In genomic region chrX:19334945-19335626, GRCh38 we compare ENCODE assay signal across 8 cellular contexts. TPM values are rescaled to one million over a fixed set of nuclear protein-coding genes. Genes with fewer than 3 reads are reported as not detected.
DNase-seq lines count a peak whose midpoint lies in the region; ATAC-seq and TF ChIP-seq lines count a peak whose summit lies in the region.

No MANE protein-coding gene starts in this region.

- DNase-seq in NCI-H2227 (lab: John Stamatoyannopoulos, UW; ENCODE audit: unreplicated experiment) = peak; percentile 44
- DNase-seq in NCI-H2227 treated with DMSO at 0.1 percent for 48 hours (lab: John Stamatoyannopoulos, UW) = no peak
- peak; percentile 79 for DNase-seq in MM.1S
- DNase-seq in activated CD8-positive, alpha-beta T cell treated with anti-CD3 and anti-CD28 coated beads, Interleukin-2, amount 10 ng/mL, durations not matched to agents 7 days and 5 days = peak; percentile 40
- no peak for DNase-seq in naive B cell
- no peak for DNase-seq in hepatic stellate cell (ENCODE audit: low spot score)
- DNase-seq in LoVo (ENCODE audit: low spot score) = no peak
- DNase-seq in left ventricle myocardium superior = no peak

- H3K9me3 Mint-ChIP-seq in activated CD8-positive, alpha-beta T cell treated with anti-CD3 and anti-CD28 coated beads, Interleukin-2, amount 10 ng/mL, durations not matched to agents 7 days and 5 days (ENCODE audit: insufficient read depth) = no peaks in the 10 kb centered on the region
- H3K9me3 Mint-ChIP-seq in naive B cell = peaks cover 0 to 17% (median 3%) of the 10 kb centered on the region in 7 donors

- intact Hi-C loops in left ventricle myocardium superior (cut with micrococcal nuclease) = loop anchor here (10.0 kb wide), 1 partner anchor 940 kb away; no protein-coding TSS in a partner anchor

- no peak overlapping the region for H3K4me3 Mint-ChIP-seq in activated CD8-positive, alpha-beta T cell treated with anti-CD3 and anti-CD28 coated beads, Interleukin-2, amount 10 ng/mL, durations not matched to agents 7 days and 5 days
- no peak overlapping the region for H3K4me3 Mint-ChIP-seq in naive B cell

- H3K9ac ChIP-seq in MM.1S (ENCODE audit: low read length) = no peak overlapping the region

- POLR2A ChIA-PET in activated CD8-positive, alpha-beta T cell treated with anti-CD3 and anti-CD28 coated beads, Interleukin-2, amount 10 ng/mL, durations not matched to agents 7 days and 5 days (lab: Charles Lee) = no interaction called here

- no peaks in the 10 kb centered on the region for H3K36me3 Mint-ChIP-seq in activated CD8-positive, alpha-beta T cell treated with anti-CD3 and anti-CD28 coated beads, Interleukin-2, amount 10 ng/mL, durations not matched to agents 7 days and 5 days (ENCODE audit: low read depth)
- H3K36me3 Mint-ChIP-seq in naive B cell = peaks cover 0 to 4% of the 10 kb centered on the region in 2 donors

- peaks cover 1% of the 10 kb centered on the region for H3K4me1 Mint-ChIP-seq in activated CD8-positive, alpha-beta T cell treated with anti-CD3 and anti-CD28 coated beads, Interleukin-2, amount 10 ng/mL, durations not matched to agents 7 days and 5 days (ENCODE audit: low read depth)
- peaks cover 0 to 4% (median 0%) of the 10 kb centered on the region in 3 donors for H3K4me1 Mint-ChIP-seq in naive B cell

- H2AFZ ChIP-seq in MM.1S (ENCODE audit: low read length) = no peak overlapping the region

- no peaks in the 10 kb centered on the region for H3K36me3 ChIP-seq in MM.1S (replicated peaks; ENCODE audit: insufficient read depth, low read length)

- no peak overlapping the region for H3K4me2 ChIP-seq in MM.1S (ENCODE audit: low read depth, low read length)

- H3K9me3 ChIP-seq in MM.1S (replicated peaks; ENCODE audit: insufficient read depth, low read length) = no peaks in the 10 kb centered on the region

- H3F3A ChIP-seq in MM.1S (ENCODE audit: insufficient read depth, low read length) = no peaks in the 10 kb centered on the region

- no peaks in the 10 kb centered on the region for H3K27me3 Mint-ChIP-seq in activated CD8-positive, alpha-beta T cell treated with anti-CD3 and anti-CD28 coated beads, Interleukin-2, amount 10 ng/mL, durations not matched to agents 7 days and 5 days (ENCODE audit: low read depth)
- peaks cover 4 to 7% (median 6%) of the 10 kb centered on the region in 3 donors for H3K27me3 Mint-ChIP-seq in naive B cell

- TF ChIP-seq CTCF in MM.1S (IDR thresholded peaks at IDR 0.05; ENCODE audit: low read length) = peak; percentile 82

- CTCF ChIA-PET in activated CD8-positive, alpha-beta T cell treated with anti-CD3 and anti-CD28 coated beads, Interleukin-2, amount 10 ng/mL, durations not matched to agents 7 days and 5 days (lab: Charles Lee) = interaction anchor here (1.0 to 2.7 kb wide), 3 partner anchors 19 to 945 kb away, joined by 3 to 7 read pairs (median 3); no protein-coding TSS in a partner anchor

- no peaks in the 10 kb centered on the region for H3K4me1 ChIP-seq in MM.1S (ENCODE audit: low read length)

- no peak overlapping the region for H3K27ac ChIP-seq in MM.1S (ENCODE audit: low read length)

- no peaks in the 10 kb centered on the region for H3K27me3 ChIP-seq in MM.1S (replicated peaks; ENCODE audit: insufficient read depth, low read length)

- no peaks in the 10 kb centered on the region for H3K9me2 ChIP-seq in MM.1S (replicated peaks; ENCODE audit: insufficient read depth, low read length)

- ATAC-seq in activated CD8-positive, alpha-beta T cell treated with anti-CD3 and anti-CD28 coated beads, Interleukin-2, amount 10 ng/mL, durations not matched to agents 7 days and 5 days = no peak
- ATAC-seq in naive B cell (ENCODE audit: low read depth in 2 of 2) (peak; percentile 21 to 27), left ventricle myocardium superior (no peak)

- no peak overlapping the region for H3K27ac Mint-ChIP-seq in activated CD8-positive, alpha-beta T cell treated with anti-CD3 and anti-CD28 coated beads, Interleukin-2, amount 10 ng/mL, durations not matched to agents 7 days and 5 days
- H3K27ac Mint-ChIP-seq in naive B cell = peak overlapping the region in 1 of 6 donors; percentile 64

- no peak overlapping the region for H3K4me3 ChIP-seq in MM.1S (ENCODE audit: low read length)

- H3K79me2 ChIP-seq in MM.1S (ENCODE audit: low read length) = no peaks in the 10 kb centered on the region

- no peaks in the 10 kb centered on the region for H4K20me1 ChIP-seq in MM.1S (ENCODE audit: insufficient read depth, low read length)

RNA-seq across cellular contexts. Expression of gene PDHA1, which starts 8.6 kb away (rescaled TPM):
- total RNA-seq in activated CD8-positive, alpha-beta T cell treated with anti-CD3 and anti-CD28 coated beads, Interleukin-2, amount 10 ng/mL, durations not matched to agents 7 days and 5 days = 100 to 1,000 TPM; 154 to 160 TPM
- polyA plus RNA-seq in naive B cell (ENCODE audit: low read depth in 6 of 6) = 10 to 100 TPM; 45.1 to 83.7 (median 61.7) TPM
- 1,321 TPM for total RNA-seq in left ventricle myocardium superior

Comparison
In these comparisons a context has a peak if more than half of its experiments do, and no peak if none do; other contexts are left out.
1. DNase-seq: peak in NCI-H2227 (single experiment), MM.1S (single experiment) and activated CD8-positive, alpha-beta T cell treated with anti-CD3 and anti-CD28 coated beads, Interleukin-2, amount 10 ng/mL, durations not matched to agents 7 days and 5 days (single experiment); none in NCI-H2227 treated with DMSO at 0.1 percent for 48 hours (single experiment), naive B cell (single experiment), hepatic stellate cell (single experiment), LoVo (single experiment) and left ventricle myocardium superior (single experiment).
2. ATAC-seq: peak in naive B cell (2 of 2); none in activated CD8-positive, alpha-beta T cell treated with anti-CD3 and anti-CD28 coated beads, Interleukin-2, amount 10 ng/mL, durations not matched to agents 7 days and 5 days (single experiment) and left ventricle myocardium superior (single experiment).